Comparison of ENCODE assay signal across 8 cellular contexts in genomic region chrX:18426004-18426320, GRCh38. TPM values are rescaled to one million over a fixed set of nuclear protein-coding genes. Genes with fewer than 3 reads are reported as not detected.
DNase-seq lines count a peak whose midpoint lies in the region; TF ChIP-seq lines count a peak whose summit lies in the region.

No MANE protein-coding gene starts in this region.

- POLR2A ChIA-PET in A673 (lab: Charles Lee; ENCODE audit: low non-redundant PET) = no interaction called here

- no peaks in the 10 kb centered on the region for H3K27me3 Mint-ChIP-seq in activated naive CD8-positive, alpha-beta T cell

- TF ChIP-seq CTCF in A673 (conservative IDR thresholded peaks at IDR 0.05; ENCODE audit: low read depth, low read length) = no peak

- H3K4me3 ChIP-seq in A673 (ENCODE audit: low read depth, low read length, poor library complexity, severe bottlenecking) (peak overlapping the region; percentile 77), H7 (ENCODE audit: insufficient read depth, low read depth, low read length) (peak overlapping the region; percentile 66), stomach smooth muscle (ENCODE audit: low read length in 2 of 2) (peak overlapping the region; percentile 59 to 79)

- H3K36me3 Mint-ChIP-seq in activated naive CD8-positive, alpha-beta T cell = no peaks in the 10 kb centered on the region

- H3K4me1 ChIP-seq in A673 (ENCODE audit: insufficient read depth, low read length, poor library complexity, severe bottlenecking) (peaks cover 6% of the 10 kb centered on the region), stomach smooth muscle (ENCODE audit: control insufficient read depth, insufficient read depth, low read length) (no peaks in the 10 kb centered on the region)

- no TSS peak for BruUV-seq in A673 (replicated peaks; lab: Mats Ljungman, UMichigan)

- H3K27me3 ChIP-seq in A673 (replicated peaks; ENCODE audit: insufficient read depth, low read depth, low read length, poor library complexity) (peaks cover 20% of the 10 kb centered on the region), H7 (ENCODE audit: control insufficient read depth, insufficient read depth, low read length) (0 out of 2 replicates have a peak, but pooled peaks cover 2% of the 10 kb centered on the region), stomach smooth muscle (ENCODE audit: control insufficient read depth in 1 of 2, insufficient read depth in 2 of 2, low read length in 2 of 2) (no peaks in the 10 kb centered on the region)

- H3K9me3 Mint-ChIP-seq in activated naive CD8-positive, alpha-beta T cell (ENCODE audit: low read depth) = no peaks in the 10 kb centered on the region

- peak overlapping the region; percentile 42 to 63 for H3K9ac ChIP-seq in stomach smooth muscle (ENCODE audit: low read length in 2 of 2)

- H3K4me3 Mint-ChIP-seq in activated naive CD8-positive, alpha-beta T cell = peak overlapping the region; percentile 83

- no peak for DNase-seq in A673 (ENCODE audit: low spot score)
- no peak for DNase-seq in H7
- peak; percentile 30 for DNase-seq in iPS-NIHi7 (ENCODE audit: extremely low spot score)
- DNase-seq in DMS153 treated with DMSO at 0.1 percent for 48 hours (lab: John Stamatoyannopoulos, UW; ENCODE audit: unreplicated experiment) = no peak
- no peak for DNase-seq in NCI-H2171 treated with DMSO at 0.1 percent for 48 hours (lab: John Stamatoyannopoulos, UW)
- DNase-seq in NCI-H446 treated with DMSO at 0.1 percent for 48 hours (lab: John Stamatoyannopoulos, UW) = no peak

- H3K27ac ChIP-seq in A673 (ENCODE audit: low read depth, low read length, poor library complexity, severe bottlenecking) (no peak overlapping the region), stomach smooth muscle (ENCODE audit: low read length) (no peak overlapping the region)

- intact Hi-C loops in A673 (cut with micrococcal nuclease; ENCODE audit: unreplicated experiment) = loop anchor here (10.0 kb wide), 1 partner anchor 159 kb away; no protein-coding TSS in a partner anchor

- H3K36me3 ChIP-seq in A673 (ENCODE audit: insufficient read depth, low read length, poor library complexity, severe bottlenecking) (no peaks in the 10 kb centered on the region), H7 (replicated peaks; ENCODE audit: control insufficient read depth, insufficient read depth, low read length) (no peaks in the 10 kb centered on the region), stomach smooth muscle (ENCODE audit: control insufficient read depth in 2 of 2, insufficient read depth in 2 of 2, low read length in 2 of 2) (no peaks in the 10 kb centered on the region)

- peaks cover 14% of the 10 kb centered on the region for H3K4me1 Mint-ChIP-seq in activated naive CD8-positive, alpha-beta T cell (ENCODE audit: low read depth)

- CTCF ChIA-PET in A673 (lab: Charles Lee) = no interaction called here

- H3K9me3 ChIP-seq in A673 (ENCODE audit: low read depth, low read length, poor library complexity, severe bottlenecking) (no peaks in the 10 kb centered on the region), stomach smooth muscle (ENCODE audit: control insufficient read depth in 2 of 2, low read length in 2 of 2) (no peaks in the 10 kb centered on the region)

- no peak overlapping the region for H3K27ac Mint-ChIP-seq in activated naive CD8-positive, alpha-beta T cell

RNA-seq across cellular contexts. Expression of gene CDKL5, which starts 0.6 kb away (rescaled TPM):
- total RNA-seq in A673 (2021) = 7.5 and 9.2 TPM in 2 replicates
- 7.0 and 9.5 TPM in 2 replicates for total RNA-seq in H7 (2014; rRNA removed; shearing (Covaris generic))
